Comparison of ENCODE assay signal across 40 cellular contexts in the genomic region with DNA sequence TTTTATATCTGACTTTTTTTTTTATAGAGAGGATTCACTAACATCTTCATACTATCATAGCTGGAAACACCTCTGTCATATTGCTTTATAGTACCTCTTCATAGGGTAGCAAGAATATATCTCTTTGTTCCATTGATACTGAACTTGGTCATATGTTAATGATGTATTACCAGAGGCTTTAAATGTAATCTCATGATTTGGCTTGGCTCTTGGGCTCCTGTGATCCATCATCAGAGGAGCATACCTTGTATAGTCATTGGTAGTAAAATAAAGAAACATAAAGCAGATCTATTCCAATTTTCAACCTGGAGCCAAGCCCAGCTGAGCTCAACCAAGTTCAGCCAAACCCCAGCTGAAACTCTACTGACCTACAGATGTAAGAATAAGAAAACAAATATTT. TPM values are rescaled to one million over a fixed set of nuclear protein-coding genes. Genes with fewer than 3 reads are reported as not detected.
"Had no signal": no experiment of that assay in that cellular context is flagged by ENCODE, and none has a peak within 500 bp of the region (broad histone marks: within the 10 kb centered on the region; RNA-seq: fewer than 3 reads in every experiment).

No MANE protein-coding gene starts in this region.

- H3K27ac ChIP-seq: KMS-11 had no signal

- H3K27me3 ChIP-seq: MG63 had no signal

- H3K4me3 ChIP-seq: MG63 had no signal

- DNase-seq: Karpas-422, Kasumi-1, KG1, MG63, MM.1S, MV-4-11, NCI-H1048, NCI-H1092, NCI-H1092 treated with DMSO at 0.1 percent for 48 hours, NCI-H1105, NCI-H1105 treated with DMSO at 0.1 percent for 48 hours, NCI-H1417, NCI-H1417 treated with DMSO at 0.1 percent for 48 hours, NCI-H1436, NCI-H1436 treated with DMSO at 0.1 percent for 48 hours, NCI-H146, NCI-H1694, NCI-H1694 treated with DMSO at 0.1 percent for 48 hours, NCI-H187, NCI-H187 treated with DMSO at 0.1 percent for 48 hours, NCI-H1930, NCI-H2029, NCI-H2029 treated with DMSO at 0.1 percent for 48 hours, NCI-H2081, NCI-H2081 treated with DMSO at 0.1 percent for 48 hours, NCI-H2107, NCI-H2171, NCI-H2171 treated with DMSO at 0.1 percent for 48 hours, NCI-H2227 treated with DMSO at 0.1 percent for 48 hours, NCI-H226, NCI-H345, NCI-H446, NCI-H446 treated with DMSO at 0.1 percent for 48 hours, NCI-H510A, NCI-H510A treated with DMSO at 0.1 percent for 48 hours had no signal

- H3K9me3 ChIP-seq: MG63 had no signal

- H3K36me3 ChIP-seq: MG63 had no signal

RNA-seq across cellular contexts. Expression of a gene that starts 43.2 kb away (rescaled TPM):
- total RNA-seq: LHCN-M2, M059J, MCF 10A, NCI-H460 had no signal
